ENCODE assay signal across 1 cellular context in the genomic region with DNA sequence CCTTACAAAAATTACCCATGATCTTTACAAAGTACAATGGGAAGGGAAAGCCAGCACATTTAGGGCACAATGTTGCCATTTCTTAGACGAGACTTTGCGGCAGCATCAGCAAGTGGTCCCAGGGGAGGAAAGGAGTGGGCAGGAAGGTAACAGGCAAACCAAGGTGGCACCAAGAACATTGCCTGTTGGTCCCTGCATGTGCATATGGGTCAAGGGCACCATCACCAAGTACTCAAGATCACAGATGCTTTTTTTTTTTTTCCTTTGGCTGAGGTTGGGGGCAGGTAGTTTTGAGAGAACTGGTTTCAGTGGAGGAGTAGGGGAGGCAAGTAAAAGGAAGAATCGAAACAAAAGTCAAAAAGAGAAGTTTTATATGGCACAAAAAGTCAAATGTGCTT.
A peak's percentile ranks its signal among the peaks of the same experiment; 100 is the strongest.
TF ChIP-seq lines count a peak whose summit lies in the region.

No MANE protein-coding gene starts in this region.

TF ChIP-seq in GM12878, 131 proteins besides CTCF, POLR2A, EP300 and RAD21 (continued from another document):
- TF ChIP-seq FOXM1 (IDR thresholded peaks at IDR 0.05; ENCODE audit: low read depth, low read length) (0 out of 2 replicates have a peak, but pooled peaks have one; percentile 68), POU2F2 (IDR thresholded peaks at IDR 0.05; ENCODE audit: borderline replicate concordance, low read depth, low read length) (no peak; the same call in 2 of the 3 replicates), BHLHE40 (IDR thresholded peaks at IDR 0.05; ENCODE audit: borderline replicate concordance in 1 of 2, low read depth in 2 of 2, low read length in 1 of 2) (peak; percentile 59 to 71; a peak in 3 of 4 replicates), PAX5 (IDR thresholded peaks at IDR 0.05; ENCODE audit: borderline replicate concordance, low read depth, low read length) (peak; percentile 43; the same call in 1 of the 2 replicates), ZSCAN29 (IDR thresholded peaks at IDR 0.05) (no peak), CHD1 (IDR thresholded peaks at IDR 0.05; ENCODE audit: low read depth, low read length) (no peak), ZZZ3 (IDR thresholded peaks at IDR 0.05; ENCODE audit: control insufficient read depth, insufficient read length, low read depth) (no peak), CBX5 (IDR thresholded peaks at IDR 0.05; ENCODE audit: low read depth) (no peak), ZNF384 (IDR thresholded peaks at IDR 0.05; ENCODE audit: borderline replicate concordance, low read depth, low read length) (peak; percentile 95), RUNX3 (IDR thresholded peaks at IDR 0.05; ENCODE audit: low read length) (peak; percentile 66), POLR2AphosphoS2 (IDR thresholded peaks at IDR 0.05; ENCODE audit: low read depth, low read length) (0 out of 2 replicates have a peak, but pooled peaks have one; percentile 17), NR2C1 (IDR thresholded peaks at IDR 0.05) (no peak), SUZ12 (IDR thresholded peaks at IDR 0.05; ENCODE audit: unreplicated experiment) (no peak), NR2F1 (conservative IDR thresholded peaks at IDR 0.05) (0 out of 2 replicates have a peak, but pooled peaks have one; percentile 10), MEF2B (IDR thresholded peaks at IDR 0.05; ENCODE audit: partially characterized antibody, poor library complexity, severe bottlenecking) (peak; percentile 95), MEF2A (IDR thresholded peaks at IDR 0.05; ENCODE audit: insufficient read depth, low read depth, low read length) (peak; percentile 41; the same call in 1 of the 2 replicates), ZNF207 (IDR thresholded peaks at IDR 0.05; ENCODE audit: borderline replicate concordance) (no peak), NFIC (IDR thresholded peaks at IDR 0.05; ENCODE audit: low read depth, low read length) (peak; percentile 67; the same call in 1 of the 2 replicates), IKZF1 (conservative IDR thresholded peaks at IDR 0.05) (peak; percentile 52), PML (IDR thresholded peaks at IDR 0.05; ENCODE audit: low read length) (no peak), CREM (IDR thresholded peaks at IDR 0.05; ENCODE audit: low read depth) (no peak), NBN (IDR thresholded peaks at IDR 0.05) (peak; percentile 78; the same call in 1 of the 2 replicates), SIN3A (IDR thresholded peaks at IDR 0.05; ENCODE audit: low read depth, low read length) (no peak), ESRRA (IDR thresholded peaks at IDR 0.05; ENCODE audit: low read length) (peak; percentile 27; the same call in 1 of the 2 replicates), MYC (IDR thresholded peaks at IDR 0.05; ENCODE audit: insufficient read depth, insufficient read length, insufficient replicate concordance, low read length, severe bottlenecking) (no peak), RB1 (IDR thresholded peaks at IDR 0.05; ENCODE audit: borderline replicate concordance) (no peak), KAT2A (conservative IDR thresholded peaks at IDR 0.05; ENCODE audit: control insufficient read depth, low read depth, low read length) (no peak), HCFC1 (IDR thresholded peaks at IDR 0.05; ENCODE audit: low read length) (no peak), STAT3 (IDR thresholded peaks at IDR 0.05; ENCODE audit: low read depth, low read length) (no peak), RELA (IDR thresholded peaks at IDR 0.05; ENCODE audit: borderline replicate concordance, partially characterized antibody) (peak; percentile 47), ETV6 (conservative IDR thresholded peaks at IDR 0.05 in 1 of 2, IDR thresholded peaks at IDR 0.05 in 1 of 2; ENCODE audit: borderline replicate concordance in 1 of 2, low read depth in 1 of 2) (no peak), MXI1 (IDR thresholded peaks at IDR 0.05; ENCODE audit: low read depth, low read length) (0 out of 2 replicates have a peak, but pooled peaks have one; percentile 19), TARDBP (IDR thresholded peaks at IDR 0.05; ENCODE audit: borderline replicate concordance) (no peak), SMAD1 (IDR thresholded peaks at IDR 0.05; ENCODE audit: low read depth, partially characterized antibody) (no peak)
- TF ChIP-seq, protein P1, sequence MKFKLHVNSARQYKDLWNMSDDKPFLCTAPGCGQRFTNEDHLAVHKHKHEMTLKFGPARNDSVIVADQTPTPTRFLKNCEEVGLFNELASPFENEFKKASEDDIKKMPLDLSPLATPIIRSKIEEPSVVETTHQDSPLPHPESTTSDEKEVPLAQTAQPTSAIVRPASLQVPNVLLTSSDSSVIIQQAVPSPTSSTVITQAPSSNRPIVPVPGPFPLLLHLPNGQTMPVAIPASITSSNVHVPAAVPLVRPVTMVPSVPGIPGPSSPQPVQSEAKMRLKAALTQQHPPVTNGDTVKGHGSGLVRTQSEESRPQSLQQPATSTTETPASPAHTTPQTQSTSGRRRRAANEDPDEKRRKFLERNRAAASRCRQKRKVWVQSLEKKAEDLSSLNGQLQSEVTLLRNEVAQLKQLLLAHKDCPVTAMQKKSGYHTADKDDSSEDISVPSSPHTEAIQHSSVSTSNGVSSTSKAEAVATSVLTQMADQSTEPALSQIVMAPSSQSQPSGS (IDR thresholded peaks at IDR 0.05; ENCODE audit: low read length), result peak; percentile 59
- TF ChIP-seq, protein P2, sequence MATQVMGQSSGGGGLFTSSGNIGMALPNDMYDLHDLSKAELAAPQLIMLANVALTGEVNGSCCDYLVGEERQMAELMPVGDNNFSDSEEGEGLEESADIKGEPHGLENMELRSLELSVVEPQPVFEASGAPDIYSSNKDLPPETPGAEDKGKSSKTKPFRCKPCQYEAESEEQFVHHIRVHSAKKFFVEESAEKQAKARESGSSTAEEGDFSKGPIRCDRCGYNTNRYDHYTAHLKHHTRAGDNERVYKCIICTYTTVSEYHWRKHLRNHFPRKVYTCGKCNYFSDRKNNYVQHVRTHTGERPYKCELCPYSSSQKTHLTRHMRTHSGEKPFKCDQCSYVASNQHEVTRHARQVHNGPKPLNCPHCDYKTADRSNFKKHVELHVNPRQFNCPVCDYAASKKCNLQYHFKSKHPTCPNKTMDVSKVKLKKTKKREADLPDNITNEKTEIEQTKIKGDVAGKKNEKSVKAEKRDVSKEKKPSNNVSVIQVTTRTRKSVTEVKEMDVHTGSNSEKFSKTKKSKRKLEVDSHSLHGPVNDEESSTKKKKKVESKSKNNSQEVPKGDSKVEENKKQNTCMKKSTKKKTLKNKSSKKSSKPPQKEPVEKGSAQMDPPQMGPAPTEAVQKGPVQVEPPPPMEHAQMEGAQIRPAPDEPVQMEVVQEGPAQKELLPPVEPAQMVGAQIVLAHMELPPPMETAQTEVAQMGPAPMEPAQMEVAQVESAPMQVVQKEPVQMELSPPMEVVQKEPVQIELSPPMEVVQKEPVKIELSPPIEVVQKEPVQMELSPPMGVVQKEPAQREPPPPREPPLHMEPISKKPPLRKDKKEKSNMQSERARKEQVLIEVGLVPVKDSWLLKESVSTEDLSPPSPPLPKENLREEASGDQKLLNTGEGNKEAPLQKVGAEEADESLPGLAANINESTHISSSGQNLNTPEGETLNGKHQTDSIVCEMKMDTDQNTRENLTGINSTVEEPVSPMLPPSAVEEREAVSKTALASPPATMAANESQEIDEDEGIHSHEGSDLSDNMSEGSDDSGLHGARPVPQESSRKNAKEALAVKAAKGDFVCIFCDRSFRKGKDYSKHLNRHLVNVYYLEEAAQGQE (IDR thresholded peaks at IDR 0.05; ENCODE audit: low read depth, low read length), result no peak
- TF ChIP-seq, protein P3, sequence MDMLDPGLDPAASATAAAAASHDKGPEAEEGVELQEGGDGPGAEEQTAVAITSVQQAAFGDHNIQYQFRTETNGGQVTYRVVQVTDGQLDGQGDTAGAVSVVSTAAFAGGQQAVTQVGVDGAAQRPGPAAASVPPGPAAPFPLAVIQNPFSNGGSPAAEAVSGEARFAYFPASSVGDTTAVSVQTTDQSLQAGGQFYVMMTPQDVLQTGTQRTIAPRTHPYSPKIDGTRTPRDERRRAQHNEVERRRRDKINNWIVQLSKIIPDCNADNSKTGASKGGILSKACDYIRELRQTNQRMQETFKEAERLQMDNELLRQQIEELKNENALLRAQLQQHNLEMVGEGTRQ (IDR thresholded peaks at IDR 0.05; ENCODE audit: borderline replicate concordance, low read depth, low read length), result no peak
- TF ChIP-seq, protein P4, sequence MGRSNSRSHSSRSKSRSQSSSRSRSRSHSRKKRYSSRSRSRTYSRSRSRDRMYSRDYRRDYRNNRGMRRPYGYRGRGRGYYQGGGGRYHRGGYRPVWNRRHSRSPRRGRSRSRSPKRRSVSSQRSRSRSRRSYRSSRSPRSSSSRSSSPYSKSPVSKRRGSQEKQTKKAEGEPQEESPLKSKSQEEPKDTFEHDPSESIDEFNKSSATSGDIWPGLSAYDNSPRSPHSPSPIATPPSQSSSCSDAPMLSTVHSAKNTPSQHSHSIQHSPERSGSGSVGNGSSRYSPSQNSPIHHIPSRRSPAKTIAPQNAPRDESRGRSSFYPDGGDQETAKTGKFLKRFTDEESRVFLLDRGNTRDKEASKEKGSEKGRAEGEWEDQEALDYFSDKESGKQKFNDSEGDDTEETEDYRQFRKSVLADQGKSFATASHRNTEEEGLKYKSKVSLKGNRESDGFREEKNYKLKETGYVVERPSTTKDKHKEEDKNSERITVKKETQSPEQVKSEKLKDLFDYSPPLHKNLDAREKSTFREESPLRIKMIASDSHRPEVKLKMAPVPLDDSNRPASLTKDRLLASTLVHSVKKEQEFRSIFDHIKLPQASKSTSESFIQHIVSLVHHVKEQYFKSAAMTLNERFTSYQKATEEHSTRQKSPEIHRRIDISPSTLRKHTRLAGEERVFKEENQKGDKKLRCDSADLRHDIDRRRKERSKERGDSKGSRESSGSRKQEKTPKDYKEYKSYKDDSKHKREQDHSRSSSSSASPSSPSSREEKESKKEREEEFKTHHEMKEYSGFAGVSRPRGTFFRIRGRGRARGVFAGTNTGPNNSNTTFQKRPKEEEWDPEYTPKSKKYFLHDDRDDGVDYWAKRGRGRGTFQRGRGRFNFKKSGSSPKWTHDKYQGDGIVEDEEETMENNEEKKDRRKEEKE (IDR thresholded peaks at IDR 0.05), result no peak
- TF ChIP-seq, protein P5, sequence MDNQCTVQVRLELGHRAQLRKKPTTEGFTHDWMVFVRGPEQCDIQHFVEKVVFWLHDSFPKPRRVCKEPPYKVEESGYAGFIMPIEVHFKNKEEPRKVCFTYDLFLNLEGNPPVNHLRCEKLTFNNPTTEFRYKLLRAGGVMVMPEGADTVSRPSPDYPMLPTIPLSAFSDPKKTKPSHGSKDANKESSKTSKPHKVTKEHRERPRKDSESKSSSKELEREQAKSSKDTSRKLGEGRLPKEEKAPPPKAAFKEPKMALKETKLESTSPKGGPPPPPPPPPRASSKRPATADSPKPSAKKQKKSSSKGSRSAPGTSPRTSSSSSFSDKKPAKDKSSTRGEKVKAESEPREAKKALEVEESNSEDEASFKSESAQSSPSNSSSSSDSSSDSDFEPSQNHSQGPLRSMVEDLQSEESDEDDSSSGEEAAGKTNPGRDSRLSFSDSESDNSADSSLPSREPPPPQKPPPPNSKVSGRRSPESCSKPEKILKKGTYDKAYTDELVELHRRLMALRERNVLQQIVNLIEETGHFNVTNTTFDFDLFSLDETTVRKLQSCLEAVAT (IDR thresholded peaks at IDR 0.05), result peak; percentile 74
- TF ChIP-seq, protein P6, sequence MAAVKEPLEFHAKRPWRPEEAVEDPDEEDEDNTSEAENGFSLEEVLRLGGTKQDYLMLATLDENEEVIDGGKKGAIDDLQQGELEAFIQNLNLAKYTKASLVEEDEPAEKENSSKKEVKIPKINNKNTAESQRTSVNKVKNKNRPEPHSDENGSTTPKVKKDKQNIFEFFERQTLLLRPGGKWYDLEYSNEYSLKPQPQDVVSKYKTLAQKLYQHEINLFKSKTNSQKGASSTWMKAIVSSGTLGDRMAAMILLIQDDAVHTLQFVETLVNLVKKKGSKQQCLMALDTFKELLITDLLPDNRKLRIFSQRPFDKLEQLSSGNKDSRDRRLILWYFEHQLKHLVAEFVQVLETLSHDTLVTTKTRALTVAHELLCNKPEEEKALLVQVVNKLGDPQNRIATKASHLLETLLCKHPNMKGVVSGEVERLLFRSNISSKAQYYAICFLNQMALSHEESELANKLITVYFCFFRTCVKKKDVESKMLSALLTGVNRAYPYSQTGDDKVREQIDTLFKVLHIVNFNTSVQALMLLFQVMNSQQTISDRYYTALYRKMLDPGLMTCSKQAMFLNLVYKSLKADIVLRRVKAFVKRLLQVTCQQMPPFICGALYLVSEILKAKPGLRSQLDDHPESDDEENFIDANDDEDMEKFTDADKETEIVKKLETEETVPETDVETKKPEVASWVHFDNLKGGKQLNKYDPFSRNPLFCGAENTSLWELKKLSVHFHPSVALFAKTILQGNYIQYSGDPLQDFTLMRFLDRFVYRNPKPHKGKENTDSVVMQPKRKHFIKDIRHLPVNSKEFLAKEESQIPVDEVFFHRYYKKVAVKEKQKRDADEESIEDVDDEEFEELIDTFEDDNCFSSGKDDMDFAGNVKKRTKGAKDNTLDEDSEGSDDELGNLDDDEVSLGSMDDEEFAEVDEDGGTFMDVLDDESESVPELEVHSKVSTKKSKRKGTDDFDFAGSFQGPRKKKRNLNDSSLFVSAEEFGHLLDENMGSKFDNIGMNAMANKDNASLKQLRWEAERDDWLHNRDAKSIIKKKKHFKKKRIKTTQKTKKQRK (IDR thresholded peaks at IDR 0.05; ENCODE audit: low read depth, low read length), result no peak
